9 cellular contexts compared by ENCODE assay signal in the genomic region with DNA sequence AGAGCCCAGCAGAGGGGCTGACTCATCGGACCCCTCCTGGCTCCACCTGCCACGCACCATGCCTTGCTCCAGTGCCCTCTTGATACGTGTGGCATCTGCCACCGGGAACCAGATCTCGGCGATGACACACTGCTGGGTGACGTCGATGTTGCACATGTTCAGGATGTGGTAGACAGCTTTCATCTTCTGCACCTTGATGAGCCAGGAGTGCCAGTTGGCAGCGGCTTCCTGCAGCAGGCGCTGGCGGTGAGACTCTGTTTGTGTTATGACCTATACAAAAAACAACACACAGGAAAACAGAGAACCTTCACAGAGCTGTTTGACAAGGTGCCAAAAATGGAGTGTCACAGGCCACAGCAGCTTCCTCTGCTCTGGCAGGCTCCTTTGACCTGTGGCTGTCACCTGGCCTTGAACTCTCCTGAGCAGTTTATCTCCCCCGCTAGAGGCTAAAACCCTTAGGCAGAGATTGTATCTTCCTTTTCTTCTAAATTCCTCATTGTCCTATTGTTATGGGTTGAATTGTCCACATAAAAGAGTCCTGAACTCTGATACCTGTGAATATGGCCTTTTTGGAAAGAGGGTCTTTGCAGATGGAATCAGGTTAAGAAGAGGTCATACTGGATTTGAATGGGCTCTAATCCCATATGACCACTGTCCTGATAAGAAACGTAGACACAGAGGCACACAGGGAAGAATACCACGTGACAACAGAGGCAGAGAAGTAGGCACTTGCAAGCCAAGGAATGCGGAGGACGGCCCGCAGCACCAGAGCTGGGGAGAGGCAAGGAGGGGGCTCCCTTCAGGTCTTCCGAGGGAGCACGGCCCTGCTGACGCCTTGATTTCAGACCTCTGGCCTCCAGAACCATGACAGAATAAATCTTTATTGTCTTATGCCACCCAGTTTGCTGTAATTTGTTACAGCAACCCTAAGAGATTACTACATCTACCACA. TPM values are rescaled to one million over a fixed set of nuclear protein-coding genes. Genes with fewer than 3 reads are reported as not detected.
DNase-seq lines count a peak whose midpoint lies in the region; ATAC-seq and TF ChIP-seq lines count a peak whose summit lies in the region.
"Had no signal": no experiment of that assay in that cellular context is flagged by ENCODE, and none has a peak within 500 bp of the region (broad histone marks: within the 10 kb centered on the region; RNA-seq: fewer than 3 reads in every experiment).

No MANE protein-coding gene starts in this region.

- peaks cover 26% of the 10 kb centered on the region for H3K27me3 Mint-ChIP-seq in stimulated activated memory B cell treated with anti-CD40 and anti-IgM and Interleukin-4, amounts not matched to agents 10 μg/mL and 1 μg/mL and 100 μg/mL, for 72 hours

- no peaks in the 10 kb centered on the region for H3K9me3 Mint-ChIP-seq in stimulated activated memory B cell treated with anti-CD40 and anti-IgM and Interleukin-4, amounts not matched to agents 10 μg/mL and 1 μg/mL and 100 μg/mL, for 72 hours
- H3K9me3 Mint-ChIP-seq: nephron had no signal

- no peak overlapping the region for H3K27ac Mint-ChIP-seq in stimulated activated memory B cell treated with anti-CD40 and anti-IgM and Interleukin-4, amounts not matched to agents 10 μg/mL and 1 μg/mL and 100 μg/mL, for 72 hours

- ATAC-seq in GM18858 (IDR thresholded peaks at IDR 0.05; ENCODE audit: unreplicated experiment) (peak; percentile 84), HG03064 (IDR thresholded peaks at IDR 0.05; ENCODE audit: low read depth, unreplicated experiment) (peak; percentile 85), left lung (peak; percentile 70)
- peak; percentile 61 for ATAC-seq in stimulated activated memory B cell treated with anti-CD40 and anti-IgM and Interleukin-4, amounts not matched to agents 10 μg/mL and 1 μg/mL and 100 μg/mL, for 72 hours

- H3K27me3 ChIP-seq in left lung: no peaks in the 10 kb centered on the region
- no peaks in the 10 kb centered on the region for H3K27me3 ChIP-seq in ovary

- intact Hi-C loops in left lung (cut with DNase I) (no loop called here), ovary (cut with DNase I) (no loop called here)

- 56 to 73% (median 61%) methylated on average over 20 of the region's 20 CpGs for WGBS in ovary, 3 donors

- H3K27ac ChIP-seq in left lung: no peak overlapping the region
- H3K27ac ChIP-seq in ovary: no peak overlapping the region

- DNase-seq in NK-92 treated with Interleukin-12 subunit alpha and Interleukin-12 subunit beta, amount 100 ng/mL, for 24 hours (lab: John Stamatoyannopoulos, UW): peak; percentile 95
- peak; percentile 83 for DNase-seq in activated T-helper 1 cell treated with anti-CD3 and anti-CD28 coated beads, Interleukin-2, amount 50 U/mL, for 16 hours (ENCODE audit: low read depth in 1 of 2, low spot score in 1 of 2)
- peak in 1 of 2 donors; percentile 49 for DNase-seq in left lung
- DNase-seq in ovary: no peak
- DNase-seq in erythroblast (lab: John Stamatoyannopoulos, UW): no peak

- TF ChIP-seq POLR2A in ovary (IDR thresholded peaks at IDR 0.05) (no peak), erythroblast (IDR thresholded peaks at IDR 0.05; ENCODE audit: low read length) (no peak)

- no peaks in the 10 kb centered on the region for H3K9me3 ChIP-seq in left lung
- H3K9me3 ChIP-seq in ovary: no peaks in the 10 kb centered on the region

- no peaks in the 10 kb centered on the region for H3K4me1 Mint-ChIP-seq in stimulated activated memory B cell treated with anti-CD40 and anti-IgM and Interleukin-4, amounts not matched to agents 10 μg/mL and 1 μg/mL and 100 μg/mL, for 72 hours

- peaks cover 0 to 7% of the 10 kb centered on the region in 2 donors for H3K4me1 ChIP-seq in left lung
- no peaks in the 10 kb centered on the region for H3K4me1 ChIP-seq in ovary (ENCODE audit: insufficient read depth)

- H3K4me3 ChIP-seq in left lung: no peak overlapping the region
- H3K4me3 ChIP-seq in ovary: no peak overlapping the region

- no peak for TF ChIP-seq EP300 in ovary (IDR thresholded peaks at IDR 0.05)

- H3K36me3 ChIP-seq in left lung (no peaks in the 10 kb centered on the region), ovary (no peaks in the 10 kb centered on the region)

- H3K4me3 Mint-ChIP-seq in stimulated activated memory B cell treated with anti-CD40 and anti-IgM and Interleukin-4, amounts not matched to agents 10 μg/mL and 1 μg/mL and 100 μg/mL, for 72 hours: no peak overlapping the region

- TF ChIP-seq CTCF in left lung (IDR thresholded peaks at IDR 0.05) (no peak), ovary (IDR thresholded peaks at IDR 0.05) (no peak)

- no peaks in the 10 kb centered on the region for H3K36me3 Mint-ChIP-seq in stimulated activated memory B cell treated with anti-CD40 and anti-IgM and Interleukin-4, amounts not matched to agents 10 μg/mL and 1 μg/mL and 100 μg/mL, for 72 hours

RNA-seq across cellular contexts. Expression of a gene that starts 45.0 kb away (rescaled TPM):
- total RNA-seq in left lung (10 to 100 TPM in 1 of 2 donors, under 1 TPM in 1; 0.05 to 32.8 TPM), ovary (not detected)
- not detected for polyA plus RNA-seq in ovary

RNA-seq across cellular contexts. Expression of a gene that starts 45.2 kb away (rescaled TPM):
- 1 to 10 TPM in 1 of 2 donors, under 1 TPM in 1; 0.99 to 7.3 TPM for total RNA-seq in left lung
- total RNA-seq in ovary: not detected
- 1 to 10 TPM in 1 of 2 donors, not detected in 1; 1.7 TPM for polyA plus RNA-seq in ovary

RNA-seq across cellular contexts. Expression of a gene that starts 51.7 kb away (rescaled TPM):
- total RNA-seq in left lung (under 1 TPM in 1 of 2 donors, not detected in 1; 0.26 TPM), ovary (1 to 10 TPM in 2 of 7 donors, under 1 TPM in 4, not detected in 1; 0.08 to 1.3 (median 0.72) TPM)
- polyA plus RNA-seq in ovary: 1 to 10 TPM in 1 of 2 donors, under 1 TPM in 1; 0.81 to 1.3 TPM

Comparison
In these comparisons a context has a peak if more than half of its experiments do, and no peak if none do; other contexts are left out.
1. DNase-seq: peak in NK-92 treated with Interleukin-12 subunit alpha and Interleukin-12 subunit beta, amount 100 ng/mL, for 24 hours (single experiment) and activated T-helper 1 cell treated with anti-CD3 and anti-CD28 coated beads, Interleukin-2, amount 50 U/mL, for 16 hours (2 of 2); none in ovary (0 of 5) and erythroblast (0 of 2).
2. Peak in every context shown above with its lines, with median percentiles within 50 percentile points of each other: ATAC-seq.